Comparison of ENCODE assay signal across 20 cellular contexts in the genomic region with DNA sequence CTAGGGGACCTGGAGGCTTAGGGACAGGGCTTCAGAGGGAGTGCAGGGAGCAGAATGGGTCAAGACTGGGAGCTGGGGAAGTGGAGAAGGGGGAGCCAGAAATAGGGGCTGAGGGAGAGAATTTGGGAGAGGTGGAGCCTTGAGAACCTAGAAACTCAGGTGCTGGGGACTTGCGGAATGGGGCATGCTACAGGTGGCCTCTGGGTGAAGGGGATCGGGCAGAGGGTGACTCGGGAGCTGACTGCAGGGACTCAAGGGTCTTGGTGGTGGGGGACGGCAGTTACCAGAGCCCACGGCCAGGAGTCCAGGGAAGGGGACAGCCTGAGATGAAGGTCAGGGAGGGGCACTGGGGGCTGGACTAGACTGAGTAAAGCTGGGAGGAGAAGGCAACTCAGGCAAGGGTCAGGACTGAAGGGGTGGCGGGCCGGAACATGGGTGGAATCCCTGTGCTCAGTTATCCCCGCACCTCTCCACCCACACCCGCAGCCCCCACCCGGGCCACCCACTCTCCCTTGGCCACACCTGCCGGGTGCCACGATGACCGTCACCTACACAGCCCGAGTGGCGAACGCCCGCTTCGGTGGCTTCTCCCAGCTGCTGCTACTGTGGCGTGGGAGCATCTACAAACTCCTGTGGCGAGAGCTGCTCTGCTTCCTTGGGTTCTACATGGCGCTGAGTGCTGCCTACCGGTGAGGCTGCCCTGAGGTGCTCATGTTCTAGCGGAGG. TPM values are rescaled to one million over a fixed set of nuclear protein-coding genes. Genes with fewer than 3 reads are reported as not detected.
DNase-seq lines count a peak whose midpoint lies in the region; ATAC-seq, FAIRE-seq and TF ChIP-seq lines count a peak whose summit lies in the region.
"Had no signal": no experiment of that assay in that cellular context is flagged by ENCODE, and none has a peak within 500 bp of the region (broad histone marks: within the 10 kb centered on the region; RNA-seq: fewer than 3 reads in every experiment).

No MANE protein-coding gene starts in this region.

- H4K91ac ChIP-seq in H9 (ENCODE audit: insufficient read length, low read depth, low read length) = no peak overlapping the region
- H4K91ac ChIP-seq in H1 (replicated peaks; ENCODE audit: insufficient read length, low read length) = no peak overlapping the region

- peak overlapping the region; percentile 55; the same call in 1 of the 2 replicates for H3K9ac ChIP-seq in ES-I3 (ENCODE audit: low read depth, low read length)
- no peak overlapping the region for H3K9ac ChIP-seq in H9 (ENCODE audit: extremely low read depth, insufficient read length, low read length)
- no peak overlapping the region; a peak in 2 of 7 replicates for H3K9ac ChIP-seq in H1 (replicated peaks in 1 of 4; ENCODE audit: extremely low read depth in 1 of 4, low read depth in 3 of 4, low read length in 3 of 4)
- H3K9ac ChIP-seq in mesendoderm (ENCODE audit: low read length) = no peak overlapping the region

- peaks cover 3 to 5% of the 10 kb centered on the region in 2 experiments; a peak in 3 of 5 replicates for H3K9me3 Mint-ChIP-seq in H9
- H3K9me3 Mint-ChIP-seq: HFFc6 had no signal

- TF ChIP-seq POLR2A in H1 (IDR thresholded peaks at IDR 0.05; ENCODE audit: control extremely low read depth in 1 of 2, low read depth in 2 of 2, low read length in 2 of 2) = no peak

- no peak overlapping the region for H3T11ph ChIP-seq in H9 (ENCODE audit: low read length)

- BruUV-seq in A673 (replicated peaks; lab: Mats Ljungman, UMichigan) = no TSS peak

- CTCF ChIA-PET in H1 (lab: Charles Lee; ENCODE audit: partially characterized antibody) = interaction anchor here (0.7 to 17.5 kb wide), 9 partner anchors 10 to 72 kb away, joined by 3 to 288 read pairs (median 3); partner anchors contain the start of genes JUNB, PRDX2, RNASEH2A and THSD8
- CTCF ChIA-PET in A673 (lab: Charles Lee) = interaction anchor here (0.6 to 0.8 kb wide), 2 partner anchors 9 to 526 kb away, joined by 3 to 5 read pairs; no protein-coding TSS in a partner anchor

- peak overlapping the region; percentile 45 to 63 (median 47); a peak in 5 of 8 replicates for H3K4me3 ChIP-seq in H1 (ENCODE audit: extremely low read depth in 1 of 4, insufficient read depth in 2 of 4, low read depth in 3 of 4, low read length in 4 of 4)
- no peak overlapping the region for H3K4me3 ChIP-seq in mesendoderm (ENCODE audit: low read length)
- no peak overlapping the region for H3K4me3 ChIP-seq in A673 (ENCODE audit: low read depth, low read length, poor library complexity, severe bottlenecking)
- H3K4me3 ChIP-seq in mucosa of descending colon = no peak overlapping the region

- no peaks in the 10 kb centered on the region for H3K4me1 ChIP-seq in ES-I3 (ENCODE audit: insufficient read depth, low read length)
- no peaks in the 10 kb centered on the region for H3K4me1 ChIP-seq in H9 (ENCODE audit: insufficient read depth, low read length)
- peaks cover 0 to 10% (median 4%) of the 10 kb centered on the region in 4 experiments; a peak in 4 of 7 replicates for H3K4me1 ChIP-seq in H1 (replicated peaks in 1 of 4; ENCODE audit: control insufficient read depth in 3 of 4, insufficient read depth in 4 of 4, low read length in 3 of 4)
- no peaks in the 10 kb centered on the region for H3K4me1 ChIP-seq in mesendoderm (ENCODE audit: control insufficient read depth, low read depth, low read length)
- peaks cover 27% of the 10 kb centered on the region for H3K4me1 ChIP-seq in A673 (ENCODE audit: insufficient read depth, low read length, poor library complexity, severe bottlenecking)
- H3K4me1 ChIP-seq in mucosa of descending colon (ENCODE audit: low read depth) = peaks cover 14% of the 10 kb centered on the region

- H2BK12ac ChIP-seq in H9 (ENCODE audit: insufficient read length, low read depth, low read length) (no peak overlapping the region), H1 (ENCODE audit: low read depth, low read length) (no peak overlapping the region)

- H3K23me2 ChIP-seq in H9 (ENCODE audit: insufficient read length, low read depth, low read length, poor library complexity, severe bottlenecking) (peaks cover 6% of the 10 kb centered on the region), H1 (ENCODE audit: low read depth, low read length) (peaks cover 8% of the 10 kb centered on the region)

- no peak overlapping the region for H3K27ac Mint-ChIP-seq in H9
- H3K27ac Mint-ChIP-seq: CD4-positive, CD25-positive, alpha-beta regulatory T cell; HFFc6 had no signal

- no peak for TF ChIP-seq EP300 in H1 (IDR thresholded peaks at IDR 0.05; ENCODE audit: borderline replicate concordance in 1 of 2, low read depth in 2 of 2, low read length in 2 of 2)

- no peak for ATAC-seq in GM18873 (IDR thresholded peaks at IDR 0.05; ENCODE audit: low FRiP score, unreplicated experiment)
- ATAC-seq in mucosa of descending colon = no peak

- H3K79me1 ChIP-seq in H9 (ENCODE audit: insufficient read depth, low read depth, low read length, poor library complexity, severe bottlenecking) = no peaks in the 10 kb centered on the region
- H3K79me1 ChIP-seq in H1 (ENCODE audit: low read depth, low read length) = no peaks in the 10 kb centered on the region
- no peaks in the 10 kb centered on the region for H3K79me1 ChIP-seq in mesendoderm (ENCODE audit: low read length)

- no peaks in the 10 kb centered on the region for H3K79me2 ChIP-seq in H9 (ENCODE audit: insufficient read depth, low read length)
- no peaks in the 10 kb centered on the region for H3K79me2 ChIP-seq in H1 (ENCODE audit: control insufficient read depth in 1 of 2, insufficient read depth in 2 of 2, low read length in 2 of 2)
- H3K79me2 ChIP-seq in mesendoderm (ENCODE audit: control insufficient read depth, insufficient read depth, low read length) = no peaks in the 10 kb centered on the region

- H3K36me3 Mint-ChIP-seq in H9 (ENCODE audit: insufficient read depth in 1 of 3, low read depth in 3 of 3) = peaks cover 11 to 12% (median 11%) of the 10 kb centered on the region in 3 experiments

- intact Hi-C loops in A673 (cut with micrococcal nuclease; ENCODE audit: unreplicated experiment) (no loop called here), mucosa of descending colon (cut with DNase I, micrococcal nuclease) (no loop called here)

- peak overlapping the region; percentile 29 for H3K4me2 ChIP-seq in H9 (ENCODE audit: insufficient read depth, insufficient read length, low read length)
- peak overlapping the region; percentile 70 to 74 for H3K4me2 ChIP-seq in H1 (ENCODE audit: insufficient read depth in 1 of 2, low read depth in 2 of 2, low read length in 2 of 2)
- no peak overlapping the region for H3K4me2 ChIP-seq in mesendoderm (ENCODE audit: low read length)

- H3K4me1 Mint-ChIP-seq in H9 = peaks cover 18 to 35% of the 10 kb centered on the region in 2 experiments

- no peak for FAIRE-seq in H1 (lab: Jason Lieb, UNC)

- H2BK5ac ChIP-seq in H9 (ENCODE audit: insufficient read length, low read length) (no peak overlapping the region), H1 (ENCODE audit: low read depth, low read length) (no peak overlapping the region), mesendoderm (ENCODE audit: low read length) (no peak overlapping the region)

- no peak overlapping the region for H2BK15ac ChIP-seq in H9 (ENCODE audit: low read depth, low read length)
- peak overlapping the region; percentile 46; the same call in 1 of the 2 replicates for H2BK15ac ChIP-seq in H1 (ENCODE audit: low read length)
- H2BK15ac ChIP-seq in mesendoderm (replicated peaks; ENCODE audit: low read depth) = no peak overlapping the region

- H3K27ac ChIP-seq in H9 (ENCODE audit: insufficient read length, low read depth, low read length) (no peak overlapping the region), H1 (ENCODE audit: low read depth, low read length) (no peak overlapping the region), mesendoderm (ENCODE audit: low read depth, low read length) (no peak overlapping the region), A673 (ENCODE audit: low read depth, low read length, poor library complexity, severe bottlenecking) (no peak overlapping the region)

- no peaks in the 10 kb centered on the region for H4K20me1 ChIP-seq in H9 (ENCODE audit: control insufficient read depth, insufficient read depth, insufficient read length)
- peaks cover 0 to 2% of the 10 kb centered on the region in 2 experiments for H4K20me1 ChIP-seq in H1 (replicated peaks in 1 of 2; ENCODE audit: control insufficient read depth in 1 of 2, insufficient read depth in 2 of 2, low read length in 2 of 2)

- H3K4ac ChIP-seq in H9 (ENCODE audit: low read depth, low read length) (no peak overlapping the region), H1 (replicated peaks; ENCODE audit: insufficient read length, low read depth, low read length) (peak overlapping the region; percentile 69), mesendoderm (ENCODE audit: low read depth, low read length) (no peak overlapping the region)

- no peak overlapping the region for H4K8ac ChIP-seq in H9 (replicated peaks; ENCODE audit: insufficient read length, low read depth, low read length)
- H4K8ac ChIP-seq in H1 (ENCODE audit: extremely low read depth, insufficient read depth, low read length) = peak overlapping the region; percentile 65
- no peak overlapping the region for H4K8ac ChIP-seq in mesendoderm (ENCODE audit: low read depth, low read length)

- H2BK120ac ChIP-seq in H9 (ENCODE audit: low read depth, low read length, poor library complexity, severe bottlenecking) (no peak overlapping the region), H1 (replicated peaks; ENCODE audit: low read depth, low read length) (no peak overlapping the region), mesendoderm (ENCODE audit: low read depth, low read length) (no peak overlapping the region)

- no peak overlapping the region for H3K56ac ChIP-seq in H9 (ENCODE audit: insufficient read length, low read depth, low read length)
- H3K56ac ChIP-seq in H1 (replicated peaks; ENCODE audit: insufficient read length, low read depth, low read length) = no peak overlapping the region
- H3K56ac ChIP-seq in mesendoderm (ENCODE audit: low read length) = peak overlapping the region; percentile 17

- no peak for TF ChIP-seq RAD21 in H1 (IDR thresholded peaks at IDR 0.05 in 1 of 2, conservative IDR thresholded peaks at IDR 0.05 in 1 of 2; ENCODE audit: low read depth in 2 of 2, low read length in 2 of 2)

- H3K27me3 ChIP-seq in H9 (ENCODE audit: insufficient read depth, low read length) (no peaks in the 10 kb centered on the region), H1 (replicated peaks in 1 of 4; ENCODE audit: control insufficient read depth in 3 of 4, extremely low read depth in 1 of 4, insufficient read depth in 3 of 4, low read length in 3 of 4) (no peaks in the 10 kb centered on the region; a peak in 3 of 7 replicates), mesendoderm (ENCODE audit: insufficient read depth, low read length, poor library complexity) (no peaks in the 10 kb centered on the region), A673 (replicated peaks; ENCODE audit: insufficient read depth, low read depth, low read length, poor library complexity) (peaks cover 9% of the 10 kb centered on the region)

- no peaks in the 10 kb centered on the region for H3K36me3 ChIP-seq in ES-I3 (ENCODE audit: insufficient read depth, low read length)
- peaks cover 0 to 7% (median 3%) of the 10 kb centered on the region in 4 experiments; a peak in 3 of 8 replicates for H3K36me3 ChIP-seq in H1 (ENCODE audit: control insufficient read depth in 2 of 4, insufficient read depth in 4 of 4, low read length in 3 of 4)
- H3K36me3 ChIP-seq in mesendoderm (ENCODE audit: control insufficient read depth, insufficient read depth, low read length) = peaks cover 5% of the 10 kb centered on the region
- peaks cover 6% of the 10 kb centered on the region for H3K36me3 ChIP-seq in A673 (ENCODE audit: insufficient read depth, low read length, poor library complexity, severe bottlenecking)
- no peaks in the 10 kb centered on the region for H3K36me3 ChIP-seq in mucosa of descending colon (ENCODE audit: low read depth)

- peak overlapping the region; percentile 49 to 79 for H3K4me3 Mint-ChIP-seq in H9
- H3K4me3 Mint-ChIP-seq: CD4-positive, CD25-positive, alpha-beta regulatory T cell; HFFc6; IgD-negative memory B cell had no signal

- POLR2A ChIA-PET in H1 (lab: Charles Lee; ENCODE audit: partially characterized antibody) = interaction anchor here (0.7 to 10.3 kb wide), 20 partner anchors 9 to 125 kb away, joined by 3 to 104 read pairs (median 4); partner anchors contain the start of genes DHPS, FBXW9, GET3 and JUNB
- POLR2A ChIA-PET in A673 (lab: Charles Lee; ENCODE audit: low non-redundant PET) = interaction anchor here (0.6 kb wide), 1 partner anchor 30 kb away, joined by 4 read pairs; no protein-coding TSS in a partner anchor

- H2AK5ac ChIP-seq in H9 (ENCODE audit: insufficient read length, low read length) (no peak overlapping the region), H1 (ENCODE audit: low read depth, low read length) (no peak overlapping the region), mesendoderm (ENCODE audit: low read length) (no peak overlapping the region)

- H4K5ac ChIP-seq in H9 (ENCODE audit: insufficient read length, low read depth, low read length) (no peak overlapping the region), H1 (ENCODE audit: insufficient read length, low read depth, low read length) (no peak overlapping the region), mesendoderm (ENCODE audit: low read length) (no peak overlapping the region)

- no peak overlapping the region for H2BK20ac ChIP-seq in H9 (ENCODE audit: low read depth, low read length, poor library complexity, severe bottlenecking)
- no peak overlapping the region for H2BK20ac ChIP-seq in H1 (ENCODE audit: low read length)

- no peak overlapping the region for H3K14ac ChIP-seq in H9 (ENCODE audit: insufficient read depth, low read length)
- H3K14ac ChIP-seq in H1 (ENCODE audit: insufficient read length) = no peak overlapping the region

- no peak overlapping the region for H2AFZ ChIP-seq in H9 (ENCODE audit: low read length)
- H2AFZ ChIP-seq in H1 (ENCODE audit: low read length) = no peak overlapping the region

- H3K9me3 ChIP-seq in ES-I3 (ENCODE audit: control insufficient read depth, insufficient read depth, low read length) (no peaks in the 10 kb centered on the region), H9 (ENCODE audit: control insufficient read depth, low read depth, low read length) (no peaks in the 10 kb centered on the region), H1 (ENCODE audit: insufficient read depth in 2 of 2, low read depth in 1 of 2, low read length in 1 of 2) (no peaks in the 10 kb centered on the region), A673 (ENCODE audit: low read depth, low read length, poor library complexity, severe bottlenecking) (no peaks in the 10 kb centered on the region), mucosa of descending colon (no peaks in the 10 kb centered on the region)
- H3K9me3 ChIP-seq: Caco-2 had no signal

- H3K27me3 Mint-ChIP-seq in H9 (ENCODE audit: low read depth) = peaks cover 66% of the 10 kb centered on the region

- no CpG with 5 or more reads among the region's 23 CpGs for WGBS in H9 (ENCODE audit: extremely low coverage, insufficient read length, low lambda C conversion rate)
- 81% methylated on average over 21 of the region's 23 CpGs; no CpG with 5 or more reads in 1 of the 2 experiments for WGBS in H1 (ENCODE audit: extremely low coverage in 1 of 2, insufficient coverage in 1 of 2, insufficient read length in 1 of 2, insufficient replicate concordance in 2 of 2, low coverage in 1 of 2, low lambda C conversion rate in 2 of 2, missing lambda C conversion rate in 1 of 2), 2 experiments
- no CpG with 5 or more reads among the region's 23 CpGs for WGBS in mesendoderm (ENCODE audit: extremely low coverage, insufficient coverage, low lambda C conversion rate)

- no peak overlapping the region for H3K23ac ChIP-seq in H9 (ENCODE audit: insufficient read length, low read depth, low read length)
- H3K23ac ChIP-seq in H1 (ENCODE audit: insufficient read length) = no peak overlapping the region
- H3K23ac ChIP-seq in mesendoderm (ENCODE audit: low read length) = no peak overlapping the region

- no peak for DNase-seq in H9
- DNase-seq in H1 (ENCODE audit: low read depth in 1 of 2, low spot score in 2 of 2) = no peak
- DNase-seq in mesendoderm = no peak
- no peak for DNase-seq in A673 (ENCODE audit: low spot score)
- no peak for DNase-seq in mucosa of descending colon
- DNase-seq: Caco-2; CD4-positive, CD25-positive, alpha-beta regulatory T cell; DMS153; HFFc6; Kasumi-1; NCI-H1105; NCI-H1694 treated with DMSO at 0.1 percent for 48 hours; NCI-H2107; NCI-H526 treated with DMSO at 0.1 percent for 48 hours; OCI-M1; SW 1271 had no signal

- TF ChIP-seq CTCF in H9 (conservative IDR thresholded peaks at IDR 0.05) = no peak
- TF ChIP-seq CTCF in H1 (IDR thresholded peaks at IDR 0.05; ENCODE audit: control extremely low read depth in 1 of 3, insufficient read depth in 1 of 3, low read depth in 1 of 3, low read length in 3 of 3) = no peak
- no peak for TF ChIP-seq CTCF in A673 (conservative IDR thresholded peaks at IDR 0.05; ENCODE audit: low read depth, low read length)
- TF ChIP-seq CTCF in mucosa of descending colon (IDR thresholded peaks at IDR 0.05) = no peak

- H3K18ac ChIP-seq in H9 (ENCODE audit: insufficient read length, low read depth, low read length) (no peak overlapping the region), H1 (ENCODE audit: extremely low read depth, low read length) (peak overlapping the region; percentile 32; the same call in 1 of the 2 replicates), mesendoderm (ENCODE audit: low read length) (no peak overlapping the region)

RNA-seq across cellular contexts. Expression of gene BEST2, which starts 0.6 kb away (rescaled TPM):
- total RNA-seq in H9 (2021) (1.6 and 2.0 TPM in 2 replicates), A673 (2021) (0.13 TPM in 1 of 2 replicates, not detected in the other), mucosa of descending colon (100 to 1,000 TPM in 1 of 3 donors, 10 to 100 TPM in 2; 29.0 to 167 (median 32.2) TPM)
- total RNA-seq in H1 (2021; fragmentation: NEBNext Ultra II Directional; extraction: Animal tissue kit (Norgen Biotek cat#: 25700)) = 4.6 TPM in 2 replicates
- 7.3 and 11.6 TPM in 2 replicates for polyA plus RNA-seq in H1 (2011; rRNA removed)
- 7.1 TPM for polyA plus RNA-seq in H1 (2011; cell fraction: cytosol; rRNA removed)
- 9.7 TPM for polyA plus RNA-seq in H1 (2011; cell fraction: nucleus; rRNA removed)
- 2.3 to 6.3 TPM (median 4.2 TPM) in 4 replicates for polyA plus RNA-seq in H1 (2012, experiment 1 of 2)
- polyA plus RNA-seq in H1 (2012, experiment 2 of 2) = 4.4 TPM
- polyA plus RNA-seq in H1 (2013, experiment 1 of 2) = 6.4 TPM
- polyA plus RNA-seq in H1 (2013, experiment 2 of 2) = 5.7 TPM
- polyA minus RNA-seq in H1 (2011; rRNA and poly(A)+ RNA removed) = 5.7 and 7.9 TPM in 2 replicates
- 4.3 TPM for polyA minus RNA-seq in H1 (2011; cell fraction: cytosol; rRNA and poly(A)+ RNA removed)
- 2.5 TPM for polyA minus RNA-seq in H1 (2011; cell fraction: nucleus; rRNA and poly(A)+ RNA removed)
- polyA plus RNA-seq in mesendoderm (2013, experiment 1 of 2) = 0.37 TPM
- 0.32 TPM for polyA plus RNA-seq in mesendoderm (2013, experiment 2 of 2)
- total RNA-seq: CD4-positive, CD25-positive, alpha-beta regulatory T cell; HFFc6; RPMI7951 had no signal
- polyA plus RNA-seq: CD4-positive, CD25-positive, alpha-beta regulatory T cell; IgD-negative memory B cell had no signal

RNA-seq across cellular contexts. Expression of gene GET3, which starts 14.9 kb away (rescaled TPM):
- 81.3 and 81.6 TPM in 2 replicates for total RNA-seq in H9 (2021)
- 105 and 106 TPM in 2 replicates for total RNA-seq in H1 (2021; fragmentation: NEBNext Ultra II Directional; extraction: Animal tissue kit (Norgen Biotek cat#: 25700))
- 297 and 304 TPM in 2 replicates for polyA plus RNA-seq in H1 (2011; rRNA removed)
- polyA plus RNA-seq in H1 (2011; cell fraction: cytosol; rRNA removed) = 261 TPM
- polyA plus RNA-seq in H1 (2011; cell fraction: nucleus; rRNA removed) = 249 TPM
- polyA plus RNA-seq in H1 (2012, experiment 1 of 2) = 171 to 210 TPM (median 184 TPM) in 4 replicates
- 256 TPM for polyA plus RNA-seq in H1 (2012, experiment 2 of 2)
- 76.0 TPM for polyA plus RNA-seq in H1 (2013, experiment 1 of 2)
- 71.3 TPM for polyA plus RNA-seq in H1 (2013, experiment 2 of 2)
- 108 and 115 TPM in 2 replicates for polyA minus RNA-seq in H1 (2011; rRNA and poly(A)+ RNA removed)
- 60.5 TPM for polyA minus RNA-seq in H1 (2011; cell fraction: cytosol; rRNA and poly(A)+ RNA removed)
- 36.4 TPM for polyA minus RNA-seq in H1 (2011; cell fraction: nucleus; rRNA and poly(A)+ RNA removed)
- 58.2 TPM for polyA plus RNA-seq in mesendoderm (2013, experiment 1 of 2)
- polyA plus RNA-seq in mesendoderm (2013, experiment 2 of 2) = 60.4 TPM
- total RNA-seq in A673 (2021) = 91.7 and 92.6 TPM in 2 replicates
- total RNA-seq in mucosa of descending colon = 10 to 100 TPM; 44.8 to 70.5 (median 50.0) TPM

RNA-seq across cellular contexts. Expression of gene TRIR, which starts 17.7 kb away (rescaled TPM):
- total RNA-seq in H9 (2021) (154 and 161 TPM in 2 replicates), A673 (2021) (238 and 259 TPM in 2 replicates), mucosa of descending colon (100 to 1,000 TPM; 122 to 164 (median 146) TPM)
- 149 and 156 TPM in 2 replicates for total RNA-seq in H1 (2021; fragmentation: NEBNext Ultra II Directional; extraction: Animal tissue kit (Norgen Biotek cat#: 25700))
- 130 and 167 TPM in 2 replicates for polyA plus RNA-seq in H1 (2011; rRNA removed)
- 216 TPM for polyA plus RNA-seq in H1 (2011; cell fraction: cytosol; rRNA removed)
- 124 TPM for polyA plus RNA-seq in H1 (2011; cell fraction: nucleus; rRNA removed)
- polyA plus RNA-seq in H1 (2012, experiment 1 of 2) = 169 to 208 TPM (median 189 TPM) in 4 replicates
- 245 TPM for polyA plus RNA-seq in H1 (2012, experiment 2 of 2)
- polyA plus RNA-seq in H1 (2013, experiment 1 of 2) = 179 TPM
- 179 TPM for polyA plus RNA-seq in H1 (2013, experiment 2 of 2)
- polyA minus RNA-seq in H1 (2011; rRNA and poly(A)+ RNA removed) = 33.4 and 36.1 TPM in 2 replicates
- polyA minus RNA-seq in H1 (2011; cell fraction: cytosol; rRNA and poly(A)+ RNA removed) = 45.1 TPM
- polyA minus RNA-seq in H1 (2011; cell fraction: nucleus; rRNA and poly(A)+ RNA removed) = 31.4 TPM
- 212 TPM for polyA plus RNA-seq in mesendoderm (2013, experiment 1 of 2)
- 193 TPM for polyA plus RNA-seq in mesendoderm (2013, experiment 2 of 2)

RNA-seq across cellular contexts. Expression of gene HOOK2, which starts 23.1 kb away (rescaled TPM):
- 56.8 and 64.7 TPM in 2 replicates for total RNA-seq in H9 (2021)
- 59.3 and 63.2 TPM in 2 replicates for total RNA-seq in H1 (2021; fragmentation: NEBNext Ultra II Directional; extraction: Animal tissue kit (Norgen Biotek cat#: 25700))
- 23.8 and 39.2 TPM in 2 replicates for polyA plus RNA-seq in H1 (2011; rRNA removed)
- 52.1 TPM for polyA plus RNA-seq in H1 (2011; cell fraction: cytosol; rRNA removed)
- polyA plus RNA-seq in H1 (2011; cell fraction: nucleus; rRNA removed) = 124 TPM
- polyA plus RNA-seq in H1 (2012, experiment 1 of 2) = 72.5 to 107 TPM (median 96.5 TPM) in 4 replicates
- polyA plus RNA-seq in H1 (2012, experiment 2 of 2) = 35.9 TPM
- 47.5 TPM for polyA plus RNA-seq in H1 (2013, experiment 1 of 2)
- polyA plus RNA-seq in H1 (2013, experiment 2 of 2) = 40.1 TPM
- polyA minus RNA-seq in H1 (2011; rRNA and poly(A)+ RNA removed) = 25.1 and 27.9 TPM in 2 replicates
- polyA minus RNA-seq in H1 (2011; cell fraction: cytosol; rRNA and poly(A)+ RNA removed) = 17.9 TPM
- polyA minus RNA-seq in H1 (2011; cell fraction: nucleus; rRNA and poly(A)+ RNA removed) = 50.3 TPM
- 25.7 TPM for polyA plus RNA-seq in mesendoderm (2013, experiment 1 of 2)
- 28.2 TPM for polyA plus RNA-seq in mesendoderm (2013, experiment 2 of 2)
- 25.8 and 34.1 TPM in 2 replicates for total RNA-seq in A673 (2021)
- total RNA-seq in mucosa of descending colon = 10 to 100 TPM; 52.2 to 91.9 (median 69.0) TPM

RNA-seq across cellular contexts. Expression of gene TNPO2, which starts 28.5 kb away (rescaled TPM):
- total RNA-seq in H9 (2021) (149 and 159 TPM in 2 replicates), A673 (2021) (121 and 150 TPM in 2 replicates), mucosa of descending colon (10 to 100 TPM; 48.9 to 73.3 (median 66.9) TPM)
- 110 and 112 TPM in 2 replicates for total RNA-seq in H1 (2021; fragmentation: NEBNext Ultra II Directional; extraction: Animal tissue kit (Norgen Biotek cat#: 25700))
- polyA plus RNA-seq in H1 (2011; rRNA removed) = 121 and 136 TPM in 2 replicates
- polyA plus RNA-seq in H1 (2011; cell fraction: cytosol; rRNA removed) = 116 TPM
- polyA plus RNA-seq in H1 (2011; cell fraction: nucleus; rRNA removed) = 408 TPM
- polyA plus RNA-seq in H1 (2012, experiment 1 of 2) = 85.6 to 98.1 TPM (median 87.1 TPM) in 4 replicates
- polyA plus RNA-seq in H1 (2012, experiment 2 of 2) = 57.3 TPM
- polyA plus RNA-seq in H1 (2013, experiment 1 of 2) = 61.7 TPM
- 57.4 TPM for polyA plus RNA-seq in H1 (2013, experiment 2 of 2)
- 202 and 231 TPM in 2 replicates for polyA minus RNA-seq in H1 (2011; rRNA and poly(A)+ RNA removed)
- 84.7 TPM for polyA minus RNA-seq in H1 (2011; cell fraction: cytosol; rRNA and poly(A)+ RNA removed)
- 205 TPM for polyA minus RNA-seq in H1 (2011; cell fraction: nucleus; rRNA and poly(A)+ RNA removed)
- polyA plus RNA-seq in mesendoderm (2013, experiment 1 of 2) = 56.3 TPM
- polyA plus RNA-seq in mesendoderm (2013, experiment 2 of 2) = 56.2 TPM

Comparison
In these comparisons a context has a peak if more than half of its experiments do, and no peak if none do; other contexts are left out.
1. H3K4me3 ChIP-seq: peak in H1 (4 of 4); none in mesendoderm (single experiment), A673 (single experiment) and mucosa of descending colon (single experiment).